8 cellular contexts compared by ENCODE assay signal in genomic region chr6:35920793-35921732, GRCh38. TPM values are rescaled to one million over a fixed set of nuclear protein-coding genes. Genes with fewer than 3 reads are reported as not detected.
DNase-seq lines count a peak whose midpoint lies in the region; ATAC-seq, FAIRE-seq and TF ChIP-seq lines count a peak whose summit lies in the region.

SRPK1 (minus strand) TSS chr6:35921098; CDS start chr6:35921056, 42 bp downstream.

- H3K79me2 ChIP-seq in ACC112 (ENCODE audit: control insufficient read depth, insufficient read depth, low read length, unreplicated experiment) (peaks cover 52% of the 10 kb centered on the region), mammary epithelial cell (ENCODE audit: insufficient read depth, low read length) (peaks cover 51% of the 10 kb centered on the region)

- no peaks in the 10 kb centered on the region for H4K20me1 ChIP-seq in mammary epithelial cell (ENCODE audit: insufficient read depth, low read length)

- 0 out of 2 replicates have a peak, but pooled peaks have one; percentile 22 for TF ChIP-seq CTCF in WERI-Rb-1 (IDR thresholded peaks at IDR 0.05; ENCODE audit: low read depth, low read length)
- TF ChIP-seq CTCF in mammary epithelial cell (conservative IDR thresholded peaks at IDR 0.05 in 1 of 2, IDR thresholded peaks at IDR 0.05 in 1 of 2; ENCODE audit: extremely low read depth in 1 of 2, insufficient read depth in 1 of 2, low read depth in 1 of 2, low read length in 2 of 2): no peak

- peaks cover 22% of the 10 kb centered on the region for H3K4me1 ChIP-seq in ACC112 (ENCODE audit: control insufficient read depth, insufficient read depth, low read length, unreplicated experiment)
- H3K4me1 ChIP-seq in mammary epithelial cell (ENCODE audit: insufficient read depth, low read length): peaks cover 7% of the 10 kb centered on the region
- peaks cover 0 to 3% of the 10 kb centered on the region in 2 donors for H3K4me1 ChIP-seq in small intestine (ENCODE audit: control insufficient read depth in 2 of 2, insufficient read depth in 1 of 2, low read depth in 1 of 2, low read length in 1 of 2)

- peak within 1 kb of the TSS; percentile 92 for H3K9ac ChIP-seq in mammary epithelial cell (ENCODE audit: insufficient read depth, low read length)

- in situ Hi-C loops in mammary epithelial cell (cut with MboI; ENCODE audit: low sequenced_read_pairs in 2 of 2): no loop called here

- no peaks in the 10 kb centered on the region for H3K27me3 ChIP-seq in ACC112 (ENCODE audit: insufficient read depth, low read length)
- H3K27me3 ChIP-seq in WERI-Rb-1 (ENCODE audit: insufficient read depth, low read depth, severe bottlenecking): no peaks in the 10 kb centered on the region
- no peaks in the 10 kb centered on the region for H3K27me3 ChIP-seq in mammary epithelial cell (ENCODE audit: insufficient read depth, low read length)
- no peaks in the 10 kb centered on the region for H3K27me3 ChIP-seq in small intestine (ENCODE audit: control insufficient read depth in 2 of 2, insufficient read depth in 2 of 2, low read length in 2 of 2)

- FAIRE-seq in small intestine (lab: Jason Lieb, UNC): no peak

- CTCF ChIA-PET in mammary epithelial cell (lab: Charles Lee; ENCODE audit: low non-redundant PET): no interaction called here

- intact Hi-C loops in mammary epithelial cell (cut with micrococcal nuclease): no loop called here

- peak; percentile 92 for DNase-seq in NCI-H2171 (lab: John Stamatoyannopoulos, UW)
- DNase-seq in WERI-Rb-1: peak; percentile 98
- peak; percentile 85 for DNase-seq in mammary epithelial cell
- DNase-seq in iPS-NIHi11 (ENCODE audit: low spot score): peak; percentile 96
- peak; percentile 90 for DNase-seq in small intestine

- dilution Hi-C loops in mammary epithelial cell (cut with HindIII; ENCODE audit: low sequenced_read_pairs): no loop called here

- WGBS in mammary epithelial cell (ENCODE audit: low coverage, missing lambda C conversion rate): 0% methylated on average over 1 of the region's 69 CpGs
- WGBS in small intestine, 3 donors: 1 to 2% (median 1%) methylated on average over 39 to 69 of the region's 69 CpGs

- peak within 1 kb of the TSS; percentile 100 for H3K4me3 ChIP-seq in ACC112 (ENCODE audit: low read depth, low read length)
- peak within 1 kb of the TSS; percentile 80 for H3K4me3 ChIP-seq in WERI-Rb-1 (ENCODE audit: low read depth, low read length)
- H3K4me3 ChIP-seq in mammary epithelial cell (replicated peaks in 1 of 3; ENCODE audit: insufficient read depth in 1 of 3, low read depth in 2 of 3, low read length in 3 of 3): peak within 1 kb of the TSS; percentile 63 to 89 (median 89)
- H3K4me3 ChIP-seq in small intestine (ENCODE audit: low read depth in 1 of 2, low read length in 2 of 2): peak within 1 kb of the TSS; percentile 84 to 90

- ATAC-seq in GM18867 (IDR thresholded peaks at IDR 0.05; ENCODE audit: unreplicated experiment): peak; percentile 81
- ATAC-seq in HG03097 (IDR thresholded peaks at IDR 0.05; ENCODE audit: low FRiP score, unreplicated experiment): peak; percentile 69

- H3K27ac ChIP-seq in ACC112 (ENCODE audit: low read depth, low read length): peak within 1 kb of the TSS; percentile 70
- H3K27ac ChIP-seq in WERI-Rb-1: peak within 1 kb of the TSS; percentile 94
- H3K27ac ChIP-seq in mammary epithelial cell (ENCODE audit: insufficient read depth, low read depth, low read length): peak within 1 kb of the TSS; percentile 79
- peak within 1 kb of the TSS; percentile 90 to 94 for H3K27ac ChIP-seq in small intestine (ENCODE audit: low read depth in 1 of 2, low read length in 1 of 2)

- H2AFZ ChIP-seq in ACC112 (ENCODE audit: low read length, unreplicated experiment) (peak within 1 kb of the TSS; percentile 95), mammary epithelial cell (ENCODE audit: low read depth, low read length) (peak within 1 kb of the TSS; percentile 96)

- no TSS peak for BruUV-seq in mammary epithelial cell (replicated peaks; lab: Mats Ljungman, UMichigan)

- no peaks in the 10 kb centered on the region for H3K9me3 ChIP-seq in WERI-Rb-1 (ENCODE audit: severe bottlenecking)
- no peaks in the 10 kb centered on the region for H3K9me3 ChIP-seq in mammary epithelial cell (replicated peaks; ENCODE audit: insufficient read depth, low read length)
- H3K9me3 ChIP-seq in small intestine (ENCODE audit: control insufficient read depth, low read depth): no peaks in the 10 kb centered on the region

- H3K36me3 ChIP-seq in ACC112 (ENCODE audit: insufficient read depth, low read length): no peaks in the 10 kb centered on the region; the same call in 1 of the 2 replicates
- peaks cover 38% of the 10 kb centered on the region for H3K36me3 ChIP-seq in WERI-Rb-1
- H3K36me3 ChIP-seq in mammary epithelial cell (ENCODE audit: insufficient read depth, low read length): no peaks in the 10 kb centered on the region
- H3K36me3 ChIP-seq in small intestine (ENCODE audit: control insufficient read depth in 2 of 2, insufficient read depth in 2 of 2, low read length in 2 of 2): no peaks in the 10 kb centered on the region

- peak within 1 kb of the TSS; percentile 88 for H3K4me2 ChIP-seq in mammary epithelial cell (ENCODE audit: insufficient read depth, low read depth, low read length)

RNA-seq across cellular contexts. Expression of gene SRPK1, which starts in this region (rescaled TPM):
- total RNA-seq in mammary epithelial cell: 10 to 100 TPM; 61.0 to 87.3 TPM
- 37.5 TPM for polyA plus RNA-seq in mammary epithelial cell
- polyA minus RNA-seq in mammary epithelial cell: 67.2 TPM
- polyA plus RNA-seq in small intestine: 10 to 100 TPM; 14.9 to 34.9 (median 26.4) TPM

Comparison
In these comparisons a context has a peak if more than half of its experiments do, and no peak if none do; other contexts are left out.
1. Peak in every context shown above with its lines: DNase-seq, ATAC-seq, H3K4me3 ChIP-seq and H3K27ac ChIP-seq.